In genomic region chr12:100266802-100267602, GRCh38 we compare ENCODE assay signal across 8 cellular contexts. TPM values are rescaled to one million over a fixed set of nuclear protein-coding genes. Genes with fewer than 3 reads are reported as not detected.
DNase-seq lines count a peak whose midpoint lies in the region; ATAC-seq and TF ChIP-seq lines count a peak whose summit lies in the region.

Gene DEPDC4 (minus strand): TSS chr12:100267079. CDS start chr12:100267076, 3 bp downstream.
Gene SCYL2 (plus strand): TSS chr12:100267177. CDS start chr12:100282971, 15,794 bp downstream.

- H3K36me3 Mint-ChIP-seq in IgD-negative memory B cell: peaks cover 4% of the 10 kb centered on the region

- H3K4me1 Mint-ChIP-seq in IgD-negative memory B cell: peaks cover 15 to 29% (median 18%) of the 10 kb centered on the region in 3 donors

- peak within 1 kb of the TSS; percentile 95 for H3K4me3 ChIP-seq in mucosa of descending colon

- no peaks in the 10 kb centered on the region for H3K9me3 ChIP-seq in mucosa of descending colon

- H3K27ac ChIP-seq in epithelial cell of prostate: peak within 1 kb of the TSS; percentile 96

- H3K27me3 Mint-ChIP-seq in IgD-negative memory B cell: no peaks in the 10 kb centered on the region

- peak within 1 kb of the TSS; percentile 95 to 100 (median 96) for H3K4me3 Mint-ChIP-seq in IgD-negative memory B cell

- DNase-seq in DMS153 (lab: John Stamatoyannopoulos, UW) (peak; percentile 87), OCI-M1 (lab: John Stamatoyannopoulos, UW) (peak; percentile 99), epithelial cell of prostate (ENCODE audit: low read depth, low spot score) (peak; percentile 92), mucosa of descending colon (peak; percentile 98 to 100 (median 98))
- DNase-seq in activated T-cell treated with anti-CD3 and anti-CD28 coated beads, Interleukin-2, amount 50 U/mL, for 1 hour: peak; percentile 95
- DNase-seq in stimulated activated CD8-positive, alpha-beta memory T cell treated with anti-CD3 and anti-CD28 coated beads, Interleukin-4, amount 100 ng/mL, for 1 hour (ENCODE audit: low read depth in 2 of 2, low spot score in 1 of 2): peak; percentile 89 to 93

- intact Hi-C loops in mucosa of descending colon (cut with DNase I, micrococcal nuclease): no loop called here

- peaks cover 22% of the 10 kb centered on the region for H3K4me1 ChIP-seq in mucosa of descending colon (ENCODE audit: low read depth)

- peak within 1 kb of the TSS; percentile 92 to 98 (median 95) for H3K27ac Mint-ChIP-seq in IgD-negative memory B cell

- ATAC-seq in GM21576 (IDR thresholded peaks at IDR 0.05; ENCODE audit: unreplicated experiment): peak; percentile 91
- ATAC-seq in mucosa of descending colon: peak; percentile 95

- no peaks in the 10 kb centered on the region for H3K36me3 ChIP-seq in mucosa of descending colon (ENCODE audit: low read depth)

- H3K9me3 Mint-ChIP-seq in IgD-negative memory B cell: no peaks in the 10 kb centered on the region

- no peak for TF ChIP-seq CTCF in mucosa of descending colon (IDR thresholded peaks at IDR 0.05)

RNA-seq across cellular contexts. Expression of gene DEPDC4, which starts in this region (rescaled TPM):
- polyA plus RNA-seq in IgD-negative memory B cell: 0.86 TPM
- total RNA-seq in mucosa of descending colon: 1 to 10 TPM; 1.1 to 2.5 (median 2.1) TPM

RNA-seq across cellular contexts. Expression of gene SCYL2, which starts in this region (rescaled TPM):
- 19.3 TPM for polyA plus RNA-seq in IgD-negative memory B cell
- 10 to 100 TPM; 56.8 to 64.6 (median 63.4) TPM for total RNA-seq in mucosa of descending colon

Comparison
In these comparisons a context has a peak if more than half of its experiments do, and no peak if none do; other contexts are left out.
1. Peak in every context shown above with its lines: DNase-seq, ATAC-seq, H3K4me3 ChIP-seq and H3K27ac ChIP-seq.